ENCODE assay signal across 22 cellular contexts in genomic region chr20:16747291-16747811, GRCh38. TPM values are rescaled to one million over a fixed set of nuclear protein-coding genes. Genes with fewer than 3 reads are reported as not detected.
DNase-seq lines count a peak whose midpoint lies in the region; ATAC-seq, FAIRE-seq and TF ChIP-seq lines count a peak whose summit lies in the region.
"Had no signal": no experiment of that assay in that cellular context is flagged by ENCODE, and none has a peak within 500 bp of the region (broad histone marks: within the 10 kb centered on the region; RNA-seq: fewer than 3 reads in every experiment).

No MANE protein-coding gene starts in this region.

- POLR2A ChIA-PET in A549 (lab: Yijun Ruan, JAX) (no interaction called here), HCT116 (lab: Charles Lee) (interaction anchor here (0.7 kb wide), 1 partner anchor 17 kb away, joined by 3 read pairs; no protein-coding TSS in a partner anchor)

- TF ChIP-seq CTCF in A549 (IDR thresholded peaks at IDR 0.05) (no peak), HCT116 (IDR thresholded peaks at IDR 0.05 in 2 of 3, conservative IDR thresholded peaks at IDR 0.05 in 1 of 3; ENCODE audit: borderline replicate concordance in 1 of 3, insufficient read depth in 1 of 3, low read depth in 2 of 3, low read length in 2 of 3) (peak in 2 of 3 experiments; percentile 29 to 47; a peak in 3 of 6 replicates), CD14-positive monocyte (IDR thresholded peaks at IDR 0.05) (no peak)

- in situ Hi-C loops in GM23248 (cut with MboI) = no loop called here

- H3K4me1 Mint-ChIP-seq in CD14-positive monocyte = no peaks in the 10 kb centered on the region

- H3K9me2 ChIP-seq in HCT116 (ENCODE audit: insufficient read depth) = no peaks in the 10 kb centered on the region
- no peaks in the 10 kb centered on the region for H3K9me2 ChIP-seq in GM23248 (ENCODE audit: insufficient read depth)

- no peak for TF ChIP-seq POLR2A in A549 (IDR thresholded peaks at IDR 0.05; ENCODE audit: low read length)
- TF ChIP-seq POLR2A in HCT116 (IDR thresholded peaks at IDR 0.05; ENCODE audit: borderline replicate concordance, extremely low read depth, insufficient read depth, insufficient read length) = no peak

- peaks cover 9 to 27% (median 22%) of the 10 kb centered on the region in 3 donors for H3K27me3 Mint-ChIP-seq in CD14-positive monocyte (ENCODE audit: low read depth in 3 of 3)

- peak in 1 of 2 experiments; percentile 22 for DNase-seq in A549 (ENCODE audit: low read depth in 1 of 2, low spot score in 1 of 2)
- no peak for DNase-seq in HCT116 (ENCODE audit: low read depth, low spot score)
- DNase-seq in RPMI8226 = peak; percentile 12
- DNase-seq in kidney tubule cell (ENCODE audit: low spot score) = peak; percentile 8
- no peak for DNase-seq in sciatic nerve (ENCODE audit: low spot score)
- DNase-seq in putamen (ENCODE audit: low spot score) = no peak
- DNase-seq in CD14-positive monocyte (ENCODE audit: low spot score) = no peak
- no peak for DNase-seq in GM23248
- DNase-seq: activated CD8-positive, alpha-beta memory T cell treated with anti-CD3 and anti-CD28 coated beads, Interleukin-2, amount 50 U/mL, for 4 hours; activated naive CD4-positive, alpha-beta T cell treated with anti-CD3 and anti-CD28 coated beads for 36 hours; MV-4-11; NCI-H2227 treated with DMSO at 0.1 percent for 48 hours; right cardiac atrium; stimulated activated CD4-positive, alpha-beta T cell treated with anti-CD3 and anti-CD28 coated beads, Interleukin-2, amount 100 ng/mL, for 48 hours; T-helper 1 cell had no signal

- no TSS peak for BruUV-seq in HCT116 (replicated peaks; lab: Mats Ljungman, UMichigan)

- H3K27me3 ChIP-seq in HCT116 (ENCODE audit: insufficient read depth, low read length) (no peaks in the 10 kb centered on the region), GM23248 (replicated peaks; ENCODE audit: insufficient read depth) (peaks cover 22% of the 10 kb centered on the region)
- H3K27me3 ChIP-seq: breast epithelium had no signal

- RAD21 ChIA-PET in HCT116 (lab: Charles Lee; ENCODE audit: low non-redundant PET in 1 of 2, low total read pairs in 2 of 2, uncharacterized antibody in 2 of 2, unreplicated experiment in 2 of 2) = no interaction called here

- no peak overlapping the region for H3K4me3 Mint-ChIP-seq in CD14-positive monocyte
- H3K4me3 Mint-ChIP-seq: activated naive CD4-positive, alpha-beta T cell treated with anti-CD3 and anti-CD28 coated beads for 36 hours had no signal

- H3K79me2 ChIP-seq in HCT116 (ENCODE audit: insufficient read depth, low read length) = no peaks in the 10 kb centered on the region
- H3K79me2 ChIP-seq in GM23248 (ENCODE audit: insufficient read depth) = no peaks in the 10 kb centered on the region

- H2AFZ ChIP-seq in HCT116 (ENCODE audit: low read depth, low read length, poor library complexity, severe bottlenecking) (peak overlapping the region; percentile 24), GM23248 (no peak overlapping the region)

- H4K20me1 ChIP-seq in HCT116 (ENCODE audit: insufficient read depth) (no peaks in the 10 kb centered on the region), GM23248 (ENCODE audit: insufficient read depth) (no peaks in the 10 kb centered on the region)

- TF ChIP-seq EP300 in A549 (IDR thresholded peaks at IDR 0.05) = no peak

- no peak overlapping the region for H3K27ac ChIP-seq in A549
- no peak overlapping the region for H3K27ac ChIP-seq in HCT116 (ENCODE audit: low read depth, low read length)
- no peak overlapping the region for H3K27ac ChIP-seq in GM23248
- H3K27ac ChIP-seq: breast epithelium, thoracic aorta had no signal

- no peaks in the 10 kb centered on the region for H3F3A ChIP-seq in GM23248 (ENCODE audit: insufficient read depth)

- H3K36me3 Mint-ChIP-seq in CD14-positive monocyte = peaks cover 4 to 8% of the 10 kb centered on the region in 2 donors

- FAIRE-seq in A549 (lab: Jason Lieb, UNC) = no peak
- FAIRE-seq: D721Med had no signal

- WGBS in A549 (ENCODE audit: missing lambda C conversion rate) = 7% methylated on average over 3 of the region's 3 CpGs
- WGBS in GM23248 (ENCODE audit: low coverage in 1 of 2, low lambda C conversion rate in 2 of 2, missing lambda C conversion rate in 2 of 2), 2 experiments = 43 to 47% methylated on average over 3 of the region's 3 CpGs

- H3K9me3 Mint-ChIP-seq in CD14-positive monocyte = no peaks in the 10 kb centered on the region
- H3K9me3 Mint-ChIP-seq: activated naive CD4-positive, alpha-beta T cell treated with anti-CD3 and anti-CD28 coated beads for 36 hours; nephron had no signal

- no peaks in the 10 kb centered on the region for H3K36me3 ChIP-seq in HCT116 (ENCODE audit: control insufficient read depth in 1 of 2, insufficient read depth in 2 of 2, low read length in 2 of 2)
- H3K36me3 ChIP-seq in GM23248 (ENCODE audit: low read depth) = no peaks in the 10 kb centered on the region
- H3K36me3 ChIP-seq: breast epithelium had no signal

- ATAC-seq in A549 = peak; percentile 82 to 89
- ATAC-seq in HCT116 = peak; percentile 96
- no peak for ATAC-seq in sciatic nerve
- ATAC-seq: activated CD4-positive, CD25-positive, alpha-beta regulatory T cell treated with anti-CD3 and anti-CD28 coated beads, Interleukin-2, amount 50 U/mL, for 24 hours; right cardiac atrium had no signal

- H3K4me3 ChIP-seq in A549 (no peak overlapping the region), HCT116 (replicated peaks in 1 of 2; ENCODE audit: low read depth in 1 of 2, low read length in 2 of 2) (no peak overlapping the region), GM23248 (no peak overlapping the region)
- H3K4me3 ChIP-seq: breast epithelium, thoracic aorta had no signal

- H3K4me1 ChIP-seq in A549 (no peaks in the 10 kb centered on the region), HCT116 (ENCODE audit: control insufficient read depth in 1 of 2, insufficient read depth in 2 of 2, low read length in 2 of 2) (no peaks in the 10 kb centered on the region), GM23248 (ENCODE audit: insufficient read depth) (no peaks in the 10 kb centered on the region)
- H3K4me1 ChIP-seq: breast epithelium had no signal

- TF ChIP-seq RAD21 in A549 (conservative IDR thresholded peaks at IDR 0.05 in 1 of 2, IDR thresholded peaks at IDR 0.05 in 1 of 2) = no peak
- no peak for TF ChIP-seq RAD21 in HCT116 (IDR thresholded peaks at IDR 0.05; ENCODE audit: low read depth)

- intact Hi-C loops in HCT116 (cut with micrococcal nuclease) (no loop called here), sciatic nerve (cut with DNase I) (no loop called here), CD14-positive monocyte (cut with micrococcal nuclease) (no loop called here)

- no peak overlapping the region for H3K27ac Mint-ChIP-seq in CD14-positive monocyte
- H3K27ac Mint-ChIP-seq: activated naive CD4-positive, alpha-beta T cell treated with anti-CD3 and anti-CD28 coated beads for 36 hours had no signal

- H3K9me3 ChIP-seq in A549 (no peaks in the 10 kb centered on the region), HCT116 (ENCODE audit: control insufficient read depth in 1 of 2, insufficient read depth in 1 of 2, low read depth in 1 of 2, low read length in 2 of 2) (no peaks in the 10 kb centered on the region), GM23248 (ENCODE audit: low read depth) (no peaks in the 10 kb centered on the region)
- H3K9me3 ChIP-seq: breast epithelium, thoracic aorta had no signal

- CTCF ChIA-PET in A549 (lab: Yijun Ruan, JAX) = interaction anchor here (3.3 kb wide), 1 partner anchor 14 kb away, joined by 20 read pairs; no protein-coding TSS in a partner anchor
- CTCF ChIA-PET in HCT116 (lab: Charles Lee) = interaction anchor here (0.6 to 1.2 kb wide), 2 partner anchors 13 to 18 kb away, joined by 3 to 5 read pairs; partner anchors contain the start of gene SNRPB2

- H3K4me2 ChIP-seq in A549 = no peak overlapping the region
- H3K4me2 ChIP-seq in HCT116 (ENCODE audit: low read length) = no peak overlapping the region
- no peak overlapping the region for H3K4me2 ChIP-seq in GM23248 (ENCODE audit: unreplicated experiment)

- H3K9ac ChIP-seq in HCT116 (ENCODE audit: low read length) = no peak overlapping the region
- no peak overlapping the region for H3K9ac ChIP-seq in GM23248

TF ChIP-seq in A549, 52 proteins besides CTCF, POLR2A, EP300 and RAD21:
- no peak for TF ChIP-seq MAX (IDR thresholded peaks at IDR 0.05)
- TF ChIP-seq MAFK (IDR thresholded peaks at IDR 0.05; ENCODE audit: partially characterized antibody) = peak; percentile 46

RNA-seq across cellular contexts. Expression of gene OTOR, which starts 0.8 kb away (rescaled TPM):
- polyA plus RNA-seq in A549 (2011; rRNA removed) = not detected in 2 replicates
- polyA plus RNA-seq in A549 (2012; cell fraction: cytosol; rRNA removed) = not detected in 2 replicates
- polyA plus RNA-seq in A549 (2012; cell fraction: nucleus; rRNA removed) = not detected in 2 replicates
- not detected in 3 replicates for polyA plus RNA-seq in A549 (2017; fragmentation: RNase III; extraction: RNeasy Plus Mini Kit Qiagen cat#74134 plus additional on column Dnase treatment)
- polyA minus RNA-seq in A549 (2011; rRNA and poly(A)+ RNA removed) = not detected in 2 replicates
- total RNA-seq in HCT116 (2021; ENCODE audit: unreplicated experiment) = not detected
- not detected in 2 replicates for polyA plus RNA-seq in HCT116 (2012)
- total RNA-seq in sciatic nerve = not detected
- not detected for polyA plus RNA-seq in CD14-positive monocyte
- total RNA-seq in GM23248 (2014; rRNA removed; shearing (Covaris generic)) = not detected in 2 replicates
- polyA plus RNA-seq in GM23248 (2016; fragmentation: Nextera tagmentation; extraction: Ambion mirVana) = not detected in 2 replicates
- total RNA-seq: activated naive CD4-positive, alpha-beta T cell treated with anti-CD3 and anti-CD28 coated beads for 36 hours; breast epithelium; lung microvascular endothelial cell; OCI-LY7; right cardiac atrium; thoracic aorta had no signal
- polyA plus RNA-seq: right cardiac atrium had no signal

RNA-seq across cellular contexts. Expression of gene SNRPB2, which starts 17.5 kb away (rescaled TPM):
- polyA plus RNA-seq in A549 (2011; rRNA removed) = 128 and 216 TPM in 2 replicates
- polyA plus RNA-seq in A549 (2012; cell fraction: cytosol; rRNA removed) = 48.8 and 70.9 TPM in 2 replicates
- polyA plus RNA-seq in A549 (2012; cell fraction: nucleus; rRNA removed) = 22.0 and 33.0 TPM in 2 replicates
- polyA plus RNA-seq in A549 (2017; fragmentation: RNase III; extraction: RNeasy Plus Mini Kit Qiagen cat#74134 plus additional on column Dnase treatment) = 166 to 185 TPM (median 178 TPM) in 3 replicates
- polyA minus RNA-seq in A549 (2011; rRNA and poly(A)+ RNA removed) = 20.8 and 26.4 TPM in 2 replicates
- 78.4 TPM for total RNA-seq in HCT116 (2021; ENCODE audit: unreplicated experiment)
- 29.0 and 37.5 TPM in 2 replicates for polyA plus RNA-seq in HCT116 (2012)
- 42.0 TPM for total RNA-seq in sciatic nerve
- polyA plus RNA-seq in CD14-positive monocyte = 10 to 100 TPM; 62.3 to 66.3 TPM
- total RNA-seq in GM23248 (2014; rRNA removed; shearing (Covaris generic)) = 47.2 and 69.8 TPM in 2 replicates
- 99.8 and 101 TPM in 2 replicates for polyA plus RNA-seq in GM23248 (2016; fragmentation: Nextera tagmentation; extraction: Ambion mirVana)

Comparison
In these comparisons a context has a peak if more than half of its experiments do, and no peak if none do; other contexts are left out.
1. DNase-seq: peak in RPMI8226 (single experiment) and kidney tubule cell (single experiment); none in HCT116 (single experiment), sciatic nerve (single experiment), putamen (single experiment), CD14-positive monocyte (single experiment) and GM23248 (single experiment).
2. CTCF ChIP-seq: peak in HCT116 (2 of 3); none in A549 (single experiment) and CD14-positive monocyte (single experiment).
3. Of the 6 proteins assayed by ChIP-seq in both A549 and HCT116: peak only in A549: none; only in HCT116: CTCF; in both: none; in neither: 5.